21 cellular contexts compared by ENCODE assay signal in the genomic region with DNA sequence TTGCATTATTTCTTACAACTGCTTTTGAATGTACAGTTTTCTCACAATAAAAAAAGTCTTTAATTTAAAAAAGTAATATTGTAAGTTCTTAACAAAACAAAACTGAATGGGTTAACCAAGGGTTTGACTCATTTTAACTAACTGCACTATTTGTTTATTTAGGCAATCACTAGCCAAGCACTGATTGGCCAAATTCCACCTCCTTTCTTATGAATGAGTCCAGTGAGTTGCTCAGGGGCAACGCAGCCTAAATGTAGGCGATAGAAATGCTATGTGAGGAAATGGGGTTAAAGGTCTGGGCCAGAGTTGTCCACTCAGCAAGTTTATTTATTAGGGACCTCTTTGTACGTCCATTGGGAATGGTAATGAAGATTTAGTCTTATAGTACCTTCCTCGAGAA.
DNase-seq lines count a peak whose midpoint lies in the region; FAIRE-seq and TF ChIP-seq lines count a peak whose summit lies in the region.
"Had no signal": no experiment of that assay in that cellular context is flagged by ENCODE, and none has a peak within 500 bp of the region (broad histone marks: within the 10 kb centered on the region; RNA-seq: fewer than 3 reads in every experiment).

No MANE protein-coding gene starts in this region.

- H3K9me3 Mint-ChIP-seq in astrocyte (ENCODE audit: unreplicated experiment): peaks cover 2% of the 10 kb centered on the region
- H3K9me3 Mint-ChIP-seq in CD14-positive monocyte: peaks cover 0 to 18% (median 10%) of the 10 kb centered on the region in 7 donors

- DNase-seq in MG63 (peak; percentile 7), astrocyte (ENCODE audit: low read depth) (peak; percentile 10), fibroblast of gingiva (ENCODE audit: low read depth) (peak; percentile 63), fibroblast of peridontal ligament (ENCODE audit: extremely low read depth) (peak; percentile 61), GOT3 (lab: John Stamatoyannopoulos, UW) (no peak), GM23248 (no peak), ovary (no peak), CD14-positive monocyte (ENCODE audit: low spot score) (no peak)
- DNase-seq: C1 segment of cervical spinal cord; Caco-2; CD4-positive, CD25-positive, alpha-beta regulatory T cell; CD8-positive, alpha-beta T cell; DMS153; DND-41; HFFc6 had no signal

- no peak for TF ChIP-seq POLR2A in ovary (IDR thresholded peaks at IDR 0.05)

- H3K27me3 Mint-ChIP-seq in astrocyte (ENCODE audit: low read depth, unreplicated experiment) (no peaks in the 10 kb centered on the region), CD14-positive monocyte (ENCODE audit: low read depth in 3 of 3) (peaks cover 0 to 4% (median 2%) of the 10 kb centered on the region in 3 donors)
- H3K27me3 Mint-ChIP-seq: CD4-positive, CD25-positive, alpha-beta regulatory T cell had no signal

- H2AFZ ChIP-seq in astrocyte (ENCODE audit: low read depth, low read length) (no peak overlapping the region), GM23248 (no peak overlapping the region)
- H2AFZ ChIP-seq: GM23338 had no signal

- H3K4me1 ChIP-seq in astrocyte (ENCODE audit: insufficient read depth, low read length) (peaks cover 9% of the 10 kb centered on the region), GM23248 (ENCODE audit: insufficient read depth) (no peaks in the 10 kb centered on the region), ovary (ENCODE audit: insufficient read depth) (no peaks in the 10 kb centered on the region)

- in situ Hi-C loops in GM23248 (cut with MboI): no loop called here

- no peaks in the 10 kb centered on the region for H3F3A ChIP-seq in GM23248 (ENCODE audit: insufficient read depth)

- H3K9me3 ChIP-seq in MG63: no peaks in the 10 kb centered on the region; the same call in 1 of the 2 replicates
- no peaks in the 10 kb centered on the region for H3K9me3 ChIP-seq in astrocyte (ENCODE audit: insufficient read depth, low read depth, low read length)
- no peaks in the 10 kb centered on the region for H3K9me3 ChIP-seq in GM23248 (ENCODE audit: low read depth)
- H3K9me3 ChIP-seq in ovary: no peaks in the 10 kb centered on the region
- H3K9me3 ChIP-seq: HAP-1 had no signal

- TF ChIP-seq CTCF in astrocyte (IDR thresholded peaks at IDR 0.05; ENCODE audit: insufficient read depth, low read depth, low read length): no peak
- no peak for TF ChIP-seq CTCF in ovary (IDR thresholded peaks at IDR 0.05)
- TF ChIP-seq CTCF in CD14-positive monocyte (IDR thresholded peaks at IDR 0.05): no peak

- no peaks in the 10 kb centered on the region for H3K9me2 ChIP-seq in GM23248 (ENCODE audit: insufficient read depth)

- H3K4me1 Mint-ChIP-seq in astrocyte (ENCODE audit: low read depth, unreplicated experiment): no peaks in the 10 kb centered on the region
- H3K4me1 Mint-ChIP-seq in CD14-positive monocyte: no peaks in the 10 kb centered on the region
- H3K4me1 Mint-ChIP-seq: CD4-positive, CD25-positive, alpha-beta regulatory T cell; GM23338 had no signal

- H4K20me1 ChIP-seq in astrocyte (ENCODE audit: insufficient read depth, low read length) (no peaks in the 10 kb centered on the region), GM23248 (ENCODE audit: insufficient read depth) (no peaks in the 10 kb centered on the region)

- H3K27ac ChIP-seq in astrocyte (ENCODE audit: low read depth, low read length) (no peak overlapping the region), GM23248 (no peak overlapping the region), ovary (no peak overlapping the region)

- TF ChIP-seq EP300 in ovary (IDR thresholded peaks at IDR 0.05): no peak

- H3K79me2 ChIP-seq in astrocyte (ENCODE audit: insufficient read depth, low read length): no peaks in the 10 kb centered on the region
- no peaks in the 10 kb centered on the region for H3K79me2 ChIP-seq in GM23248 (ENCODE audit: insufficient read depth)

- H3K36me3 ChIP-seq in MG63: no peaks in the 10 kb centered on the region
- H3K36me3 ChIP-seq in astrocyte (ENCODE audit: insufficient read depth, low read length): no peaks in the 10 kb centered on the region
- H3K36me3 ChIP-seq in GM23248 (ENCODE audit: low read depth): no peaks in the 10 kb centered on the region
- H3K36me3 ChIP-seq in ovary: no peaks in the 10 kb centered on the region
- H3K36me3 ChIP-seq: HAP-1 had no signal

- FAIRE-seq in astrocyte (lab: Jason Lieb, UNC): no peak
- FAIRE-seq: G401.6, GM12892, GM19239, H54 had no signal

- no peak overlapping the region for H3K9ac ChIP-seq in astrocyte (ENCODE audit: low read length)
- H3K9ac ChIP-seq in GM23248: no peak overlapping the region

- WGBS in GM23248 (ENCODE audit: low coverage in 1 of 2, low lambda C conversion rate in 2 of 2, missing lambda C conversion rate in 2 of 2), 2 experiments: 46 to 58% methylated on average over 4 of the region's 4 CpGs
- WGBS in ovary, 3 donors: 90% methylated on average over 4 of the region's 4 CpGs

- H3K4me3 Mint-ChIP-seq in astrocyte (ENCODE audit: unreplicated experiment): no peak overlapping the region
- no peak overlapping the region for H3K4me3 Mint-ChIP-seq in CD14-positive monocyte
- H3K4me3 Mint-ChIP-seq: CD4-positive, CD25-positive, alpha-beta regulatory T cell; CD8-positive, alpha-beta T cell; GM23338; HFFc6 had no signal

- H3K27me3 ChIP-seq in MG63 (no peaks in the 10 kb centered on the region), astrocyte (ENCODE audit: insufficient read depth, low read length) (no peaks in the 10 kb centered on the region), GM23248 (replicated peaks; ENCODE audit: insufficient read depth) (no peaks in the 10 kb centered on the region), ovary (no peaks in the 10 kb centered on the region)

- H3K27ac Mint-ChIP-seq in astrocyte (ENCODE audit: unreplicated experiment): no peak overlapping the region
- no peak overlapping the region for H3K27ac Mint-ChIP-seq in CD14-positive monocyte
- H3K27ac Mint-ChIP-seq: CD4-positive, CD25-positive, alpha-beta regulatory T cell; CD8-positive, alpha-beta T cell; GM23338; HFFc6 had no signal

- intact Hi-C loops in ovary (cut with DNase I) (no loop called here), CD14-positive monocyte (cut with micrococcal nuclease) (no loop called here)

- H3K36me3 Mint-ChIP-seq in astrocyte (ENCODE audit: low read depth, unreplicated experiment) (no peaks in the 10 kb centered on the region), CD14-positive monocyte (no peaks in the 10 kb centered on the region)
- H3K36me3 Mint-ChIP-seq: CD4-positive, CD25-positive, alpha-beta regulatory T cell; CD8-positive, alpha-beta T cell had no signal

- H3K4me3 ChIP-seq in MG63: no peak overlapping the region
- no peak overlapping the region for H3K4me3 ChIP-seq in astrocyte (ENCODE audit: insufficient read depth, low read depth, low read length)
- no peak overlapping the region for H3K4me3 ChIP-seq in GM23248
- H3K4me3 ChIP-seq in ovary: no peak overlapping the region
- H3K4me3 ChIP-seq: GM23338, HAP-1 had no signal

- H3K4me2 ChIP-seq in astrocyte (ENCODE audit: low read length) (no peak overlapping the region), GM23248 (ENCODE audit: unreplicated experiment) (no peak overlapping the region)
- H3K4me2 ChIP-seq: GM23338 had no signal

Comparison
In these comparisons a context has a peak if more than half of its experiments do, and no peak if none do; other contexts are left out.
1. DNase-seq: peak in MG63 (single experiment), astrocyte (single experiment), fibroblast of gingiva (single experiment) and fibroblast of peridontal ligament (single experiment); none in GOT3 (single experiment), GM23248 (single experiment), ovary (0 of 5) and CD14-positive monocyte (single experiment).